ENCODE assay signal across 8 cellular contexts in the genomic region with DNA sequence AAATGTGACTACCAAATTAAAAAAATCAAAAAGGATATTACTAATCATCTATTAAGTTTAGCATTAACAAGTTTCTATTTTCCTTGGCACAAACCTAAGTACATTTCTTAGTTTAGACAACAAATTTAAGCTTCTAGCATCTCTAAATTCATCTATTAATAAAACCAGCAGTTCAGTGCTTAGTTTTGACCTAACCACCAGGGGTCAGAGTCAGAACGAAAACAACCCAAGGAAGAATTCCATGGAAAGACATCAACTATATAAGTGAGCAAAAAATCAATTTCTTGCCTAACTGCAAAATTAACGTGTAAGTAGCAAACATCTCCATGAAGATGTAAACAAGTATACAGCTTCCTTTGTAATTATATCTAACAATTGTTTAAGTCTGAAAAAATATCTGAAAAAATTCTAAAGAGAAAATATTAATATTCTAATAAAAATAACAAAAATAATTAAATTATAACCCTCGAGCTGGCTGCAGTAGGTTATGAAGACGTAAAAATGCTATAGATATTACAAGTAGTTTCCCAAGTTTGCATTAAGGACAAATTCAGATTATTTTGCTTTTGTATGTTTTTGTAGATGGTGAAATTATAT.
A peak's percentile ranks its signal among the peaks of the same experiment; 100 is the strongest.
DNase-seq lines count a peak whose midpoint lies in the region; ATAC-seq and TF ChIP-seq lines count a peak whose summit lies in the region.

No MANE protein-coding gene starts in this region.

- H3K4me1 Mint-ChIP-seq in stimulated activated effector memory CD8-positive, alpha-beta T cell treated with anti-CD3 and anti-CD28 coated beads, Interleukin-12 subunit alpha, Interleukin-12 subunit beta, amount 100 ng/mL, for 72 hours, result no peaks in the 10 kb centered on the region
- no peaks in the 10 kb centered on the region for H3K4me1 Mint-ChIP-seq in activated naive CD8-positive, alpha-beta T cell treated with anti-CD3 and anti-CD28 coated beads, Interleukin-2, amount 50 U/mL, for 24 hours

- TF ChIP-seq CTCF in dorsolateral prefrontal cortex (IDR thresholded peaks at IDR 0.05 in 54 of 56, conservative IDR thresholded peaks at IDR 0.05 in 2 of 56; ENCODE audit: low read depth in 1 of 56, partially characterized antibody in 56 of 56), result peak in 48 of 56 donors; percentile 10 to 69 (median 38)

- peak; percentile 7 to 48 for DNase-seq in NCI-H526 (lab: John Stamatoyannopoulos, UW)
- DNase-seq in NCI-H526 treated with DMSO at 0.1 percent for 48 hours (lab: John Stamatoyannopoulos, UW), result no peak
- DNase-seq in NCI-H2227 (lab: John Stamatoyannopoulos, UW; ENCODE audit: unreplicated experiment), result peak; percentile 55
- peak in 1 of 10 donors; percentile 26 for DNase-seq in dorsolateral prefrontal cortex
- DNase-seq in renal cortical epithelial cell (ENCODE audit: low read depth), result peak; percentile 61
- DNase-seq in stimulated activated effector memory CD8-positive, alpha-beta T cell treated with anti-CD3 and anti-CD28 coated beads, Interleukin-12 subunit alpha, Interleukin-12 subunit beta, amount 100 ng/mL, for 72 hours (ENCODE audit: low spot score in 2 of 2), result no peak
- no peak for DNase-seq in activated naive CD8-positive, alpha-beta T cell treated with anti-CD3 and anti-CD28 coated beads, Interleukin-2, amount 50 U/mL, for 24 hours

- no peaks in the 10 kb centered on the region for H3K9me3 Mint-ChIP-seq in stimulated activated effector memory CD8-positive, alpha-beta T cell treated with anti-CD3 and anti-CD28 coated beads, Interleukin-12 subunit alpha, Interleukin-12 subunit beta, amount 100 ng/mL, for 72 hours
- no peaks in the 10 kb centered on the region for H3K9me3 Mint-ChIP-seq in activated naive CD8-positive, alpha-beta T cell treated with anti-CD3 and anti-CD28 coated beads, Interleukin-2, amount 50 U/mL, for 24 hours

- H3K27ac Mint-ChIP-seq in stimulated activated effector memory CD8-positive, alpha-beta T cell treated with anti-CD3 and anti-CD28 coated beads, Interleukin-12 subunit alpha, Interleukin-12 subunit beta, amount 100 ng/mL, for 72 hours, result no peak overlapping the region
- H3K27ac Mint-ChIP-seq in activated naive CD8-positive, alpha-beta T cell treated with anti-CD3 and anti-CD28 coated beads, Interleukin-2, amount 50 U/mL, for 24 hours, result no peak overlapping the region

- H3K27me3 Mint-ChIP-seq in activated naive CD8-positive, alpha-beta T cell treated with anti-CD3 and anti-CD28 coated beads, Interleukin-2, amount 50 U/mL, for 24 hours, result peaks cover 6% of the 10 kb centered on the region

- H3K4me3 Mint-ChIP-seq in stimulated activated effector memory CD8-positive, alpha-beta T cell treated with anti-CD3 and anti-CD28 coated beads, Interleukin-12 subunit alpha, Interleukin-12 subunit beta, amount 100 ng/mL, for 72 hours, result no peak overlapping the region
- no peak overlapping the region for H3K4me3 Mint-ChIP-seq in activated naive CD8-positive, alpha-beta T cell treated with anti-CD3 and anti-CD28 coated beads, Interleukin-2, amount 50 U/mL, for 24 hours

- ATAC-seq in stimulated activated effector memory CD8-positive, alpha-beta T cell treated with anti-CD3 and anti-CD28 coated beads, Interleukin-12 subunit alpha, Interleukin-12 subunit beta, amount 100 ng/mL, for 72 hours, result no peak
- ATAC-seq in activated naive CD8-positive, alpha-beta T cell treated with anti-CD3 and anti-CD28 coated beads, Interleukin-2, amount 50 U/mL, for 24 hours, result no peak
- no peak for ATAC-seq in GM19395 (IDR thresholded peaks at IDR 0.05; ENCODE audit: unreplicated experiment)

- intact Hi-C loops in dorsolateral prefrontal cortex (cut with DNase I), result loop anchor here in 1 of 2 donors (5.0 kb wide), 1 partner anchor 144 kb away; no protein-coding TSS in a partner anchor

- H3K4me3 ChIP-seq in dorsolateral prefrontal cortex, result no peak overlapping the region

- peaks cover 0 to 5% (median 0%) of the 10 kb centered on the region in 45 donors for H3K27me3 ChIP-seq in dorsolateral prefrontal cortex

- no peaks in the 10 kb centered on the region for H3K36me3 Mint-ChIP-seq in stimulated activated effector memory CD8-positive, alpha-beta T cell treated with anti-CD3 and anti-CD28 coated beads, Interleukin-12 subunit alpha, Interleukin-12 subunit beta, amount 100 ng/mL, for 72 hours
- no peaks in the 10 kb centered on the region for H3K36me3 Mint-ChIP-seq in activated naive CD8-positive, alpha-beta T cell treated with anti-CD3 and anti-CD28 coated beads, Interleukin-2, amount 50 U/mL, for 24 hours (ENCODE audit: low read depth)

- peak overlapping the region in 1 of 59 donors; percentile 1 for H3K27ac ChIP-seq in dorsolateral prefrontal cortex

Comparison
In these comparisons a context has a peak if more than half of its experiments do, and no peak if none do; other contexts are left out.
1. DNase-seq: peak in NCI-H526 (2 of 2), NCI-H2227 (single experiment) and renal cortical epithelial cell (single experiment); none in NCI-H526 treated with DMSO at 0.1 percent for 48 hours (single experiment), stimulated activated effector memory CD8-positive, alpha-beta T cell treated with anti-CD3 and anti-CD28 coated beads, Interleukin-12 subunit alpha, Interleukin-12 subunit beta, amount 100 ng/mL, for 72 hours (0 of 2) and activated naive CD8-positive, alpha-beta T cell treated with anti-CD3 and anti-CD28 coated beads, Interleukin-2, amount 50 U/mL, for 24 hours (single experiment).